Comparison of ENCODE assay signal across 9 cellular contexts in the genomic region with DNA sequence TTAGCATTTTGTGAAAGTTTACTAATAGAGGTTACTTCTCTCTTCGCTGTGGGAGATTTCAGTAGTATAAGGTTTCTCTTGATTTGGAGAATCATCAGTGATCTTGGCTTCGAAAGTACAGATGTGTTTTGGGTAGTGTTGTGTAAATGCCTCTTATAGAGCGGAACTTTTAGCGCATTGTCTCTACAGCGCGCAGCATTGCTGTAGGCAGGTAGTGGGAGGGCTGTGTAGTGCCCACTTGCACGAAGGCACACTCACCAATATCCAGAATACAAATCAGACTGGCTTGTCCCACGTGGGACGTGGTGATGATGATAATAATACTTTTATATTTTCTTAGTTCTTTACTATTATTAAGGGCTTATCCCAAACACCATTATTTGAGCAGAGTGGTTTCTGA. TPM values are rescaled to one million over a fixed set of nuclear protein-coding genes. Genes with fewer than 3 reads are reported as not detected.
DNase-seq lines count a peak whose midpoint lies in the region; ATAC-seq and TF ChIP-seq lines count a peak whose summit lies in the region.
"Had no signal": no experiment of that assay in that cellular context is flagged by ENCODE, and none has a peak within 500 bp of the region (broad histone marks: within the 10 kb centered on the region; RNA-seq: fewer than 3 reads in every experiment).

No MANE protein-coding gene starts in this region.

- peak overlapping the region; percentile 71 for H3K4me3 Mint-ChIP-seq in activated naive CD8-positive, alpha-beta T cell treated with anti-CD3 and anti-CD28 coated beads, Interleukin-2, amount 50 U/mL, for 24 hours

- POLR2A ChIA-PET in A673 (lab: Charles Lee; ENCODE audit: low non-redundant PET), result no interaction called here

- BruUV-seq in A673 (replicated peaks; lab: Mats Ljungman, UMichigan), result TSS peak; percentile 63

- H3K9ac ChIP-seq in mucosa of stomach (ENCODE audit: low read length), result peak overlapping the region; percentile 40

- H3K4me1 ChIP-seq in A673 (ENCODE audit: insufficient read depth, low read length, poor library complexity, severe bottlenecking) (peaks cover 26% of the 10 kb centered on the region), mucosa of stomach (ENCODE audit: control insufficient read depth, insufficient read depth, low read length) (peaks cover 4% of the 10 kb centered on the region), uterus (peaks cover 0 to 5% of the 10 kb centered on the region in 2 donors)

- TF ChIP-seq POLR2A in uterus (IDR thresholded peaks at IDR 0.05), result no peak

- peak overlapping the region; percentile 71 for H3K27ac Mint-ChIP-seq in activated naive CD8-positive, alpha-beta T cell treated with anti-CD3 and anti-CD28 coated beads, Interleukin-2, amount 50 U/mL, for 24 hours

- no peak for ATAC-seq in activated naive CD8-positive, alpha-beta T cell treated with anti-CD3 and anti-CD28 coated beads, Interleukin-2, amount 50 U/mL, for 24 hours

- H3K9me3 Mint-ChIP-seq in activated naive CD8-positive, alpha-beta T cell treated with anti-CD3 and anti-CD28 coated beads, Interleukin-2, amount 50 U/mL, for 24 hours, result no peaks in the 10 kb centered on the region

- CTCF ChIA-PET in A673 (lab: Charles Lee), result interaction anchor here (0.7 kb wide), 1 partner anchor 302 kb away, joined by 10 read pairs; no protein-coding TSS in a partner anchor

- intact Hi-C loops in A673 (cut with micrococcal nuclease; ENCODE audit: unreplicated experiment), result loop anchor here (10.0 kb wide), 1 partner anchor 871 kb away; no protein-coding TSS in a partner anchor
- intact Hi-C loops in uterus (cut with DNase I; ENCODE audit: low total_unique reads), result loop anchor here (10.0 kb wide), 1 partner anchor 149 kb away; no protein-coding TSS in a partner anchor

- H3K4me1 Mint-ChIP-seq in activated naive CD8-positive, alpha-beta T cell treated with anti-CD3 and anti-CD28 coated beads, Interleukin-2, amount 50 U/mL, for 24 hours, result peaks cover 66% of the 10 kb centered on the region

- H3K4me3 ChIP-seq in A673 (ENCODE audit: low read depth, low read length, poor library complexity, severe bottlenecking) (peak overlapping the region; percentile 59), mucosa of stomach (ENCODE audit: low read length) (no peak overlapping the region), uterus (peak overlapping the region in 1 of 2 donors; percentile 85)
- peak overlapping the region; percentile 86 for H3K4me3 ChIP-seq in Jurkat, Clone E6-1 (ENCODE audit: low read length)

- H3K27me3 ChIP-seq in A673 (replicated peaks; ENCODE audit: insufficient read depth, low read depth, low read length, poor library complexity) (peaks cover 8% of the 10 kb centered on the region), mucosa of stomach (ENCODE audit: control insufficient read depth, insufficient read depth, low read length) (no peaks in the 10 kb centered on the region), uterus (no peaks in the 10 kb centered on the region)

- DNase-seq in A673 (ENCODE audit: low spot score) (no peak), anterior cingulate cortex (lab: John Stamatoyannopoulos, UW) (no peak), uterus (no peak), OCI-M2 (lab: John Stamatoyannopoulos, UW; ENCODE audit: unreplicated experiment) (no peak)
- no peak for DNase-seq in Jurkat, Clone E6-1 (ENCODE audit: low read depth, low spot score)
- DNase-seq in activated naive CD8-positive, alpha-beta T cell treated with anti-CD3 and anti-CD28 coated beads, Interleukin-2, amount 50 U/mL, for 24 hours, result no peak
- DNase-seq in activated effector memory CD4-positive, alpha-beta T cell treated with Interleukin-2 at 50 U/mL for 16 hours, result no peak
- DNase-seq: SIG-M5 had no signal

- H3K36me3 Mint-ChIP-seq in activated naive CD8-positive, alpha-beta T cell treated with anti-CD3 and anti-CD28 coated beads, Interleukin-2, amount 50 U/mL, for 24 hours (ENCODE audit: low read depth), result peaks cover 4% of the 10 kb centered on the region

- TF ChIP-seq CTCF in A673 (conservative IDR thresholded peaks at IDR 0.05; ENCODE audit: low read depth, low read length) (no peak), uterus (IDR thresholded peaks at IDR 0.05) (no peak)

- H3K27ac ChIP-seq in A673 (ENCODE audit: low read depth, low read length, poor library complexity, severe bottlenecking) (no peak overlapping the region), uterus (no peak overlapping the region)

- peaks cover 2% of the 10 kb centered on the region for H3K27me3 Mint-ChIP-seq in activated naive CD8-positive, alpha-beta T cell treated with anti-CD3 and anti-CD28 coated beads, Interleukin-2, amount 50 U/mL, for 24 hours

- H3K36me3 ChIP-seq in A673 (ENCODE audit: insufficient read depth, low read length, poor library complexity, severe bottlenecking) (no peaks in the 10 kb centered on the region), mucosa of stomach (ENCODE audit: control insufficient read depth, insufficient read depth, low read length) (no peaks in the 10 kb centered on the region), uterus (no peaks in the 10 kb centered on the region)

- H3K9me3 ChIP-seq in A673 (ENCODE audit: low read depth, low read length, poor library complexity, severe bottlenecking), result no peaks in the 10 kb centered on the region
- H3K9me3 ChIP-seq in mucosa of stomach (ENCODE audit: control insufficient read depth, low read length), result no peaks in the 10 kb centered on the region
- no peaks in the 10 kb centered on the region for H3K9me3 ChIP-seq in uterus

RNA-seq across cellular contexts. Expression of a gene that starts 51.4 kb away (rescaled TPM):
- total RNA-seq in A673 (2021) (not detected in 2 replicates), uterus (1 to 10 TPM in 1 of 4 donors, under 1 TPM in 3; under 0.01 to 2.6 (median 0.11) TPM)
- polyA plus RNA-seq in Jurkat, Clone E6-1 (2012; ENCODE audit: insufficient read depth, insufficient read length), result 5.9 TPM
